ENCODE assay signal across 9 cellular contexts in genomic region chr7:39709768-39710291, GRCh38.
DNase-seq lines count a peak whose midpoint lies in the region; ATAC-seq and TF ChIP-seq lines count a peak whose summit lies in the region.
"Had no signal": no experiment of that assay in that cellular context is flagged by ENCODE, and none has a peak within 500 bp of the region (broad histone marks: within the 10 kb centered on the region; RNA-seq: fewer than 3 reads in every experiment).

No MANE protein-coding gene starts in this region.

- no peaks in the 10 kb centered on the region for H3K27me3 ChIP-seq in foreskin keratinocyte
- H3K27me3 ChIP-seq: uterus had no signal

- no peak overlapping the region for H3K27ac ChIP-seq in foreskin keratinocyte
- H3K27ac ChIP-seq: uterus had no signal

- ATAC-seq in GM21619 (IDR thresholded peaks at IDR 0.05; ENCODE audit: unreplicated experiment), result peak; percentile 89
- ATAC-seq in foreskin keratinocyte, result peak; percentile 31
- no peak for ATAC-seq in HG02970 (IDR thresholded peaks at IDR 0.05; ENCODE audit: low FRiP score, unreplicated experiment)

- DNase-seq in D341Med (ENCODE audit: low spot score) (peak; percentile 76), NCI-H2227 (lab: John Stamatoyannopoulos, UW; ENCODE audit: unreplicated experiment) (peak; percentile 42), foreskin keratinocyte (no peak), LoVo (ENCODE audit: low spot score) (no peak), NCI-H2196 (lab: John Stamatoyannopoulos, UW; ENCODE audit: unreplicated experiment) (no peak), SW480 (ENCODE audit: low spot score) (no peak)

- H3K4me1 ChIP-seq in foreskin keratinocyte, result no peaks in the 10 kb centered on the region

- no peak for TF ChIP-seq CTCF in foreskin keratinocyte (conservative IDR thresholded peaks at IDR 0.05)

Comparison
In these comparisons a context has a peak if more than half of its experiments do, and no peak if none do; other contexts are left out.
1. DNase-seq: peak in D341Med (single experiment) and NCI-H2227 (single experiment); none in foreskin keratinocyte (0 of 2), LoVo (single experiment), NCI-H2196 (single experiment) and SW480 (single experiment).